Comparison of ENCODE assay signal across 1 cellular context in the genomic region with DNA sequence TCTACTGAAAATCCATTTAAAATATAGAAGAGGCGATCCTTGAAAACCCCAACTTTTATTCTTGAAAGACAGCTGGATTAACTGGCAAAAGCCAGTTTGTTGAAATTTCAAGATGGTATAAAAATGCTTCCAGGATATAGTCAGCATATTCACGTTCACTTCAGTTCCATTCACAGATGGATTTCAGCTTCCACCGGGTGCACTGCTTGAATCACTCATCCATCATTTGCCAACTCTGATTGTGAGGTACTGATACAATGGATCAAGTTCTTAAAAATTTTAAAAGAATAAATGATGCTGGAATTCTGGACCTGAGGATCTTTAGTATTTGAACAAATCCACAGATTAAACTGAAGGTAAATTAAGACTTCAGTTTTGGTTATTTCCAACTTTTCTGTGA.
TF ChIP-seq lines count a peak whose summit lies in the region.

No MANE protein-coding gene starts in this region.

TF ChIP-seq in K562, 482 proteins besides CTCF, POLR2A, EP300 and RAD21:
- TF ChIP-seq SRF (CRISPR knock-in tag; IDR thresholded peaks at IDR 0.05) (no peak), ZNF316 (IDR thresholded peaks at IDR 0.05) (peak; percentile 23; the same call in 1 of the 2 replicates)
TF ChIP-seq in K562: peak in this region for 1.
